24 cellular contexts compared by ENCODE assay signal in genomic region chr13:112845511-112846144, GRCh38.
"Had no signal": no experiment of that assay in that cellular context is flagged by ENCODE, and none has a peak within 500 bp of the region (broad histone marks: within the 10 kb centered on the region; RNA-seq: fewer than 3 reads in every experiment).

No MANE protein-coding gene starts in this region.

- ATAC-seq: activated CD8-positive, alpha-beta T cell treated with anti-CD3 and anti-CD28 coated beads, Interleukin-2, amount 10 ng/mL, durations not matched to agents 7 days and 5 days; activated naive CD4-positive, alpha-beta T cell treated with anti-CD3 and anti-CD28 coated beads, Interleukin-2, amount 50 U/mL, for 72 hours; body of pancreas; Panc1 had no signal

- H3K27me3 ChIP-seq: adrenal gland, body of pancreas, breast epithelium, SJCRH30 had no signal

- H3K36me3 ChIP-seq: adrenal gland, breast epithelium, SJCRH30 had no signal

- H3K4me3 ChIP-seq: adrenal gland, body of pancreas, breast epithelium, SJCRH30, SK-N-MC had no signal

- DNase-seq: activated CD4-positive, alpha-beta T cell treated with anti-CD3 and anti-CD28 coated beads, Interleukin-2, amount 10 ng/mL, durations not matched to agents 7 days and 5 days; activated CD4-positive, alpha-beta T cell treated with anti-CD3 and anti-CD28 coated beads, Interleukin-2, amount 50 U/mL, for 48 hours; activated CD8-positive, alpha-beta T cell treated with anti-CD3 and anti-CD28 coated beads, Interleukin-2, amount 10 ng/mL, durations not matched to agents 7 days and 5 days; activated gamma-delta T cell; activated naive CD4-positive, alpha-beta T cell treated with anti-CD3 and anti-CD28 coated beads for 36 hours; activated T-cell treated with anti-CD3 and anti-CD28 coated beads, Interleukin-2, amount 50 U/mL, for 24 hours; adrenal gland; body of pancreas; Karpas-422; NCI-H1105; NCI-H1417 treated with DMSO at 0.1 percent for 48 hours; NCI-H187 treated with DMSO at 0.1 percent for 48 hours; NCI-H2081; NCI-H345; NCI-H524 treated with DMSO at 0.1 percent for 48 hours; SHP77; SJCRH30; T1000; WERI-Rb-1 had no signal

- H3K27ac ChIP-seq: adrenal gland, body of pancreas, breast epithelium, SJCRH30, SK-N-MC, WERI-Rb-1 had no signal

- H3K9me3 ChIP-seq: adrenal gland, body of pancreas had no signal

- H3K9me3 Mint-ChIP-seq: activated CD4-positive, alpha-beta T cell treated with anti-CD3 and anti-CD28 coated beads, Interleukin-2, amount 10 ng/mL, durations not matched to agents 7 days and 5 days; activated naive CD4-positive, alpha-beta T cell treated with anti-CD3 and anti-CD28 coated beads for 36 hours; activated naive CD4-positive, alpha-beta T cell treated with anti-CD3 and anti-CD28 coated beads, Interleukin-2, amount 50 U/mL, for 72 hours; activated T-cell treated with anti-CD3 and anti-CD28 coated beads, Interleukin-2, amount 50 U/mL, for 24 hours had no signal

- H3K4me1 ChIP-seq: adrenal gland, body of pancreas, breast epithelium had no signal

- H3K27me3 Mint-ChIP-seq: activated CD4-positive, alpha-beta T cell treated with anti-CD3 and anti-CD28 coated beads, Interleukin-2, amount 10 ng/mL, durations not matched to agents 7 days and 5 days; activated T-cell treated with anti-CD3 and anti-CD28 coated beads, Interleukin-2, amount 50 U/mL, for 24 hours had no signal

- H3K27ac Mint-ChIP-seq: activated CD4-positive, alpha-beta T cell treated with anti-CD3 and anti-CD28 coated beads, Interleukin-2, amount 10 ng/mL, durations not matched to agents 7 days and 5 days; activated CD8-positive, alpha-beta T cell treated with anti-CD3 and anti-CD28 coated beads, Interleukin-2, amount 10 ng/mL, durations not matched to agents 7 days and 5 days; activated naive CD4-positive, alpha-beta T cell treated with anti-CD3 and anti-CD28 coated beads for 36 hours; activated naive CD4-positive, alpha-beta T cell treated with anti-CD3 and anti-CD28 coated beads, Interleukin-2, amount 50 U/mL, for 72 hours; activated T-cell treated with anti-CD3 and anti-CD28 coated beads, Interleukin-2, amount 50 U/mL, for 24 hours; activated T-helper 2 cell treated with anti-CD3 and anti-CD28 coated beads, Interferon-gamma antibody, Interleukin-2, Interleukin-4, amounts not matched to agents 10 μg/mL and 5 μg/mL and 100 μg/mL, durations not matched to agents 14 hours and 24 hours and 36 hours had no signal

- H3K4me3 Mint-ChIP-seq: activated CD4-positive, alpha-beta T cell treated with anti-CD3 and anti-CD28 coated beads, Interleukin-2, amount 10 ng/mL, durations not matched to agents 7 days and 5 days; activated CD8-positive, alpha-beta T cell treated with anti-CD3 and anti-CD28 coated beads, Interleukin-2, amount 10 ng/mL, durations not matched to agents 7 days and 5 days; activated naive CD4-positive, alpha-beta T cell treated with anti-CD3 and anti-CD28 coated beads for 36 hours; activated T-cell treated with anti-CD3 and anti-CD28 coated beads, Interleukin-2, amount 50 U/mL, for 24 hours had no signal
